ENCODE assay signal across 8 cellular contexts in genomic region chr1:200971955-200972711, GRCh38. TPM values are rescaled to one million over a fixed set of nuclear protein-coding genes. Genes with fewer than 3 reads are reported as not detected.
DNase-seq lines count a peak whose midpoint lies in the region; ATAC-seq and TF ChIP-seq lines count a peak whose summit lies in the region.

No MANE protein-coding gene starts in this region.

- H4K20me1 ChIP-seq in BLaER1, result peaks cover 31% of the 10 kb centered on the region
- peaks cover 37% of the 10 kb centered on the region for H4K20me1 ChIP-seq in OCI-LY3 (ENCODE audit: insufficient read depth, low read length)

- DNase-seq in HAP-1 (ENCODE audit: low spot score in 2 of 2), result peak; percentile 42 to 84
- DNase-seq in activated T-cell treated with anti-CD3 and anti-CD28 coated beads, Interleukin-2, amount 50 U/mL, for 48 hours, result peak; percentile 75 to 76
- DNase-seq in fibroblast of the conjunctiva (ENCODE audit: low read depth), result peak; percentile 36
- peak; percentile 52 for DNase-seq in omental fat pad (ENCODE audit: low spot score)
- DNase-seq in thoracic aorta (ENCODE audit: low spot score), result no peak

- TF ChIP-seq CTCF in OCI-LY3 (IDR thresholded peaks at IDR 0.05; ENCODE audit: low read depth, low read length), result peak; percentile 75
- peak in 1 of 3 donors; percentile 51 for TF ChIP-seq CTCF in omental fat pad (IDR thresholded peaks at IDR 0.05)
- TF ChIP-seq CTCF in thoracic aorta (IDR thresholded peaks at IDR 0.05), result peak; percentile 95

- H3K4me3 ChIP-seq in BLaER1 (0 out of 2 replicates have a peak overlapping the region, but pooled peaks have one; percentile 25), HAP-1 (no peak overlapping the region), OCI-LY3 (ENCODE audit: low read length) (no peak overlapping the region), thoracic aorta (no peak overlapping the region)

- H2AFZ ChIP-seq in OCI-LY3 (ENCODE audit: low read depth, low read length), result no peak overlapping the region

- H3K4me1 ChIP-seq in BLaER1 (peaks cover 45% of the 10 kb centered on the region), HAP-1 (no peaks in the 10 kb centered on the region), OCI-LY3 (ENCODE audit: low read length) (peaks cover 16% of the 10 kb centered on the region), thoracic aorta (ENCODE audit: control insufficient read depth in 1 of 2, low read depth in 2 of 2) (peaks cover 0 to 11% of the 10 kb centered on the region in 2 donors)

- H3K27ac ChIP-seq in BLaER1 (peak overlapping the region; percentile 67), OCI-LY3 (ENCODE audit: low read length) (no peak overlapping the region), thoracic aorta (no peak overlapping the region)

- peak overlapping the region; percentile 80 for H3K4me2 ChIP-seq in BLaER1
- no peak overlapping the region for H3K4me2 ChIP-seq in OCI-LY3 (ENCODE audit: low read length)

- H3K9ac ChIP-seq in BLaER1 (peak overlapping the region; percentile 40; the same call in 1 of the 2 replicates), OCI-LY3 (ENCODE audit: low read length) (no peak overlapping the region)

- ATAC-seq in omental fat pad (ENCODE audit: low FRiP score) (no peak), thoracic aorta (ENCODE audit: insufficient number of reproducible peaks, low FRiP score, low read depth) (no peak), GM18517 (IDR thresholded peaks at IDR 0.05; ENCODE audit: unreplicated experiment) (no peak)

- H3K36me3 ChIP-seq in BLaER1 (peaks cover 66% of the 10 kb centered on the region), HAP-1 (replicated peaks) (no peaks in the 10 kb centered on the region), OCI-LY3 (replicated peaks; ENCODE audit: low read depth, low read length) (peaks cover 63% of the 10 kb centered on the region), thoracic aorta (no peaks in the 10 kb centered on the region)

- H3K79me2 ChIP-seq in OCI-LY3 (ENCODE audit: low read length), result no peaks in the 10 kb centered on the region

- H3K9me3 ChIP-seq in BLaER1 (no peaks in the 10 kb centered on the region), HAP-1 (no peaks in the 10 kb centered on the region), OCI-LY3 (ENCODE audit: insufficient read depth, low read length) (no peaks in the 10 kb centered on the region), thoracic aorta (no peaks in the 10 kb centered on the region)

- H3K27me3 ChIP-seq in BLaER1, result no peaks in the 10 kb centered on the region
- no peaks in the 10 kb centered on the region for H3K27me3 ChIP-seq in HAP-1 (ENCODE audit: low read depth)
- no peaks in the 10 kb centered on the region for H3K27me3 ChIP-seq in OCI-LY3 (ENCODE audit: low read depth, low read length)
- no peaks in the 10 kb centered on the region for H3K27me3 ChIP-seq in thoracic aorta (replicated peaks; ENCODE audit: insufficient read depth)

- in situ Hi-C loops in HAP-1 (cut with MboI; ENCODE audit: low sequenced_read_pairs), result no loop called here

RNA-seq across cellular contexts. Expression of gene KIF21B, which starts 51.4 kb away (rescaled TPM):
- 1 to 10 TPM in 3 of 4 donors, under 1 TPM in 1; 0.93 to 6.1 (median 3.7) TPM for total RNA-seq in omental fat pad
- 1 to 10 TPM; 4.2 to 4.7 TPM for total RNA-seq in thoracic aorta
